ENCODE assay signal across 9 cellular contexts in the genomic region with DNA sequence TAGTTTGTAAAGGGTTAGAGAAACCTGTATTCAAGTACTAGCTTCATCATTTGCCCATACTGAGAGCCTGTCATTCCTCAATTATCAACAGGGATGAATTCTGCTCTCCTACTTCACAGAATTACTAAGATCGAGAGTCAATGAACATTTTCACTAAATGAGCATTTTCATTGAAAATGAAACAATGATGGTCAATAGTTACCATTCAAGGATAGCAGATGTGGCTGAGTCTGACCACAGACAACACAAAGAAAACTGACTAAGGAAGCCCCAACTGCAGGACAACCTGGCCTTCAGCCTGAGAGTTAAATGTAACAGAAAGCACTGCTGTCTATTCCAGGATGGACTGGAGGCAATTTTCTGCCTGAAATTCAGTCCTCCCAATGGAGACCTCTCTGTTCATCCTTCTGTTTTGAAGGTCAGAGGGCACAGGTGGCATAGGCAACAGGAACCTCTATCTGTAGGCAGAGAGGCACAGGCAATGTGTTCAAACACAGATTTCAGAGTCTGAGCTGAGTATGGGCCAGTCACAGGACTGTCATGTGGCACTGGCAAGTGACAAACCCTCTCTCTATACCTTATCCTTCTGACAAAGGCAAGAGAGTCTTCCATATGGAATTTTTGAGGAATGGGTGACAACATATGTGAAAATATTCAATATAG. TPM values are rescaled to one million over a fixed set of nuclear protein-coding genes. Genes with fewer than 3 reads are reported as not detected.
DNase-seq lines count a peak whose midpoint lies in the region; ATAC-seq and TF ChIP-seq lines count a peak whose summit lies in the region.
"Had no signal": no experiment of that assay in that cellular context is flagged by ENCODE, and none has a peak within 500 bp of the region (broad histone marks: within the 10 kb centered on the region; RNA-seq: fewer than 3 reads in every experiment).

No MANE protein-coding gene starts in this region.

- peaks cover 3 to 6% (median 4%) of the 10 kb centered on the region in 3 donors for H3K4me1 Mint-ChIP-seq in T-cell
- peaks cover 2 to 6% (median 4%) of the 10 kb centered on the region in 4 donors for H3K4me1 Mint-ChIP-seq in naive thymus-derived CD8-positive, alpha-beta T cell
- peaks cover 1% of the 10 kb centered on the region for H3K4me1 Mint-ChIP-seq in mesothelial cell of epicardium

- POLR2A ChIA-PET in GM10248 (lab: Yijun Ruan, JAX) (interaction anchor here (3.8 kb wide), 1 partner anchor 36 kb away, joined by 16 read pairs; the partner anchor contains the start of gene TLCD1), T-cell (lab: Charles Lee) (interaction anchor here in 1 of 2 donors (0.7 to 1.0 kb wide), 2 partner anchors 12 to 65 kb away, joined by 3 to 4 read pairs; no protein-coding TSS in a partner anchor)
- POLR2A ChIA-PET in naive thymus-derived CD8-positive, alpha-beta T cell (lab: Charles Lee) = interaction anchor here (0.6 to 2.8 kb wide), 12 partner anchors 14 to 537 kb away, joined by 3 to 18 read pairs (median 4); partner anchors contain the start of genes FLOT2, PHF12 and RPL23A

- DNase-seq in GM10248 (ENCODE audit: extremely low spot score) (peak; percentile 55), GM20000 (ENCODE audit: low spot score) (peak; percentile 67), T-cell (no peak), DMS153 (lab: John Stamatoyannopoulos, UW) (no peak), foreskin melanocyte (no peak), mesothelial cell of epicardium (ENCODE audit: low spot score in 2 of 2, unreplicated experiment in 2 of 2) (no peak), germinal center (ENCODE audit: low spot score) (no peak)
- DNase-seq in naive thymus-derived CD8-positive, alpha-beta T cell = no peak

- CTCF ChIA-PET in GM10248 (lab: Yijun Ruan, JAX) (interaction anchor here (0.6 to 7.2 kb wide), 68 partner anchors 10 to 454 kb away, joined by 3 to 210 read pairs (median 6); partner anchors contain the start of genes BLTP2, DHRS13, FLOT2 and NEK8), T-cell (lab: Charles Lee) (interaction anchor here (0.5 to 3.0 kb wide), 61 partner anchors 9 to 1041 kb away, joined by 3 to 32 read pairs (median 4); partner anchors contain the start of genes FAM222B (in 2 of the 2), TLCD1 (in 2 of the 2), DHRS13 (in 1 of the 2) and ERAL1 (in 1 of the 2))

- peaks cover 17% of the 10 kb centered on the region for H3K36me3 Mint-ChIP-seq in T-cell
- H3K36me3 Mint-ChIP-seq in naive thymus-derived CD8-positive, alpha-beta T cell = peaks cover 0 to 47% (median 2%) of the 10 kb centered on the region in 3 donors
- H3K36me3 Mint-ChIP-seq in mesothelial cell of epicardium = peaks cover 9% of the 10 kb centered on the region

- ATAC-seq in T-cell (replicated peaks in 1 of 4) = peak in 3 of 4 experiments; percentile 23 to 45 (median 29)
- peak; percentile 12 to 23 for ATAC-seq in naive thymus-derived CD8-positive, alpha-beta T cell

- H3K27me3 Mint-ChIP-seq in T-cell (no peaks in the 10 kb centered on the region), mesothelial cell of epicardium (ENCODE audit: low read depth) (no peaks in the 10 kb centered on the region)
- no peaks in the 10 kb centered on the region for H3K27me3 Mint-ChIP-seq in naive thymus-derived CD8-positive, alpha-beta T cell
- H3K27me3 Mint-ChIP-seq: CD4-positive, CD25-positive, alpha-beta regulatory T cell had no signal

- H3K9me3 Mint-ChIP-seq in T-cell = no peaks in the 10 kb centered on the region
- no peaks in the 10 kb centered on the region for H3K9me3 Mint-ChIP-seq in naive thymus-derived CD8-positive, alpha-beta T cell
- no peaks in the 10 kb centered on the region for H3K9me3 Mint-ChIP-seq in mesothelial cell of epicardium

- H3K27ac Mint-ChIP-seq in T-cell (no peak overlapping the region), mesothelial cell of epicardium (no peak overlapping the region)
- H3K27ac Mint-ChIP-seq in naive thymus-derived CD8-positive, alpha-beta T cell = peak overlapping the region in 2 of 10 donors; percentile 3 to 28
- H3K27ac Mint-ChIP-seq: CD4-positive, CD25-positive, alpha-beta regulatory T cell had no signal

- H3K4me3 Mint-ChIP-seq in T-cell (no peak overlapping the region), mesothelial cell of epicardium (no peak overlapping the region)
- no peak overlapping the region for H3K4me3 Mint-ChIP-seq in naive thymus-derived CD8-positive, alpha-beta T cell
- H3K4me3 Mint-ChIP-seq: CD4-positive, CD25-positive, alpha-beta regulatory T cell had no signal

- no peak for TF ChIP-seq CTCF in GM10248 (IDR thresholded peaks at IDR 0.05; ENCODE audit: control extremely low read depth, extremely low read depth, low read depth, missing control alignments)
- no peak for TF ChIP-seq CTCF in GM20000 (IDR thresholded peaks at IDR 0.05; ENCODE audit: extremely low read depth, missing control alignments)
- no peak for TF ChIP-seq CTCF in mesothelial cell of epicardium (IDR thresholded peaks at IDR 0.05; ENCODE audit: unreplicated experiment)

RNA-seq across cellular contexts. Expression of gene TRAF4, which starts 19.5 kb away (rescaled TPM):
- 100 to 1,000 TPM in 2 of 5 donors, 10 to 100 TPM in 3; 37.5 to 226 (median 42.5) TPM for total RNA-seq in T-cell
- total RNA-seq in naive thymus-derived CD8-positive, alpha-beta T cell = 10 to 100 TPM; 32.3 to 36.2 TPM
- 1 to 10 TPM in 2 of 3 donors, under 1 TPM in 1; 0.99 to 1.3 (median 1.0) TPM for polyA plus RNA-seq in naive thymus-derived CD8-positive, alpha-beta T cell
- total RNA-seq in mesothelial cell of epicardium = 252 to 259 TPM (median 254 TPM) in 3 replicates

RNA-seq across cellular contexts. Expression of gene NEK8, which starts 34.7 kb away (rescaled TPM):
- 10 to 100 TPM in 3 of 5 donors, 1 to 10 TPM in 2; 7.7 to 13.6 (median 12.7) TPM for total RNA-seq in T-cell
- total RNA-seq in naive thymus-derived CD8-positive, alpha-beta T cell = 10 to 100 TPM; 12.8 to 15.1 TPM
- polyA plus RNA-seq in naive thymus-derived CD8-positive, alpha-beta T cell = 1 to 10 TPM; 3.2 to 4.0 (median 3.4) TPM
- 5.2 to 7.6 TPM (median 5.9 TPM) in 3 replicates for total RNA-seq in mesothelial cell of epicardium

RNA-seq across cellular contexts. Expression of gene TLCD1, which starts 37.2 kb away (rescaled TPM):
- total RNA-seq in T-cell (1 to 10 TPM in 4 of 5 donors, not detected in 1; 1.2 to 1.8 (median 1.3) TPM), mesothelial cell of epicardium (2.3 to 3.8 TPM (median 3.3 TPM) in 3 replicates)
- total RNA-seq in naive thymus-derived CD8-positive, alpha-beta T cell = under 1 TPM in 1 of 2 experiments, not detected in 1; 0.88 TPM
- under 1 TPM in 1 of 3 donors, not detected in 2; 0.22 TPM for polyA plus RNA-seq in naive thymus-derived CD8-positive, alpha-beta T cell
- polyA plus RNA-seq: CD4-positive, CD25-positive, alpha-beta regulatory T cell had no signal

RNA-seq across cellular contexts. Expression of gene RPL23A, which starts 43.5 kb away (rescaled TPM):
- 1,000 to 10,000 TPM; 2,927 to 3,276 (median 3,036) TPM for total RNA-seq in T-cell
- 1,000 to 10,000 TPM; 3,189 to 3,253 TPM for total RNA-seq in naive thymus-derived CD8-positive, alpha-beta T cell
- polyA plus RNA-seq in naive thymus-derived CD8-positive, alpha-beta T cell = 1,000 to 10,000 TPM; 6,432 to 6,679 (median 6,593) TPM
- total RNA-seq in mesothelial cell of epicardium = 1,669 to 1,804 TPM (median 1,792 TPM) in 3 replicates

RNA-seq across cellular contexts. Expression of gene RAB34, which starts 45.6 kb away (rescaled TPM):
- total RNA-seq in T-cell (10 to 100 TPM in 3 of 5 donors, 1 to 10 TPM in 2; 7.6 to 82.8 (median 11.0) TPM), mesothelial cell of epicardium (172 to 181 TPM (median 178 TPM) in 3 replicates)
- total RNA-seq in naive thymus-derived CD8-positive, alpha-beta T cell = 1 to 10 TPM; 5.0 to 5.7 TPM
- polyA plus RNA-seq in naive thymus-derived CD8-positive, alpha-beta T cell = 10 to 100 TPM in 1 of 3 donors, 1 to 10 TPM in 2; 3.3 to 10.2 (median 7.7) TPM

Comparison
In these comparisons a context has a peak if more than half of its experiments do, and no peak if none do; other contexts are left out.
1. DNase-seq: peak in GM10248 (single experiment) and GM20000 (single experiment); none in T-cell (0 of 34), naive thymus-derived CD8-positive, alpha-beta T cell (0 of 10), DMS153 (single experiment), foreskin melanocyte (single experiment), mesothelial cell of epicardium (0 of 2) and germinal center (single experiment).